Comparison of ENCODE assay signal across 8 cellular contexts in the genomic region with DNA sequence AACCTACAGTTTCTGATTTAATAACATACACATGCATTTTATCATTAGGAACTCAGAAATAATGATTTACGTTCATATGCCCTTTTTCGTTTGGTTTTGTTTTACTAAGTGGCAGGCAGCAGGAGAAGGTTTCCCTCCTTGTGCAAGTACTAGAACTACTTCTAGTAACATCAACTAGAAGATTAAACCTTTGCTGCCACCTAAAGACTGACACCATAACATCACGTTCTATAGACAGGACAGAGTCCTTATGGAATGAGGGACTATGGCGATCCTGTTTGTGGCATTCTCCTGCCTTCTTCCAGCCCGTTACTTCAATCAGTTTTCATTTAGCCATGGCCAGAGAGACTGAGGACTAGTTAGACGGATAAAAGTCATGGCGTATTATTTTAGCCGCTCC. TPM values are rescaled to one million over a fixed set of nuclear protein-coding genes. Genes with fewer than 3 reads are reported as not detected.
DNase-seq lines count a peak whose midpoint lies in the region; ATAC-seq and TF ChIP-seq lines count a peak whose summit lies in the region.

No MANE protein-coding gene starts in this region.

- H3K4me1 Mint-ChIP-seq in CD14-positive monocyte = no peaks in the 10 kb centered on the region
- no peaks in the 10 kb centered on the region for H3K4me1 Mint-ChIP-seq in activated naive CD8-positive, alpha-beta T cell treated with anti-CD3 and anti-CD28 coated beads, Interleukin-2, amount 50 U/mL, for 24 hours

- H3K27ac Mint-ChIP-seq in CD14-positive monocyte = no peak overlapping the region
- no peak overlapping the region for H3K27ac Mint-ChIP-seq in activated naive CD8-positive, alpha-beta T cell treated with anti-CD3 and anti-CD28 coated beads, Interleukin-2, amount 50 U/mL, for 24 hours

- no peaks in the 10 kb centered on the region for H3K36me3 ChIP-seq in ACC112 (ENCODE audit: insufficient read depth, low read length)

- ATAC-seq in activated naive CD8-positive, alpha-beta T cell treated with anti-CD3 and anti-CD28 coated beads, Interleukin-2, amount 50 U/mL, for 24 hours = no peak
- ATAC-seq in HG02759 (IDR thresholded peaks at IDR 0.05; ENCODE audit: unreplicated experiment) = no peak

- no peaks in the 10 kb centered on the region for H3K4me1 ChIP-seq in ACC112 (ENCODE audit: control insufficient read depth, insufficient read depth, low read length, unreplicated experiment)

- H3K27me3 ChIP-seq in ACC112 (ENCODE audit: insufficient read depth, low read length) = peaks cover 21% of the 10 kb centered on the region; the same call in 1 of the 2 replicates

- no peak overlapping the region for H3K27ac ChIP-seq in ACC112 (ENCODE audit: low read depth, low read length)

- DNase-seq in GM19238 (ENCODE audit: insufficient read length, low spot score) = peak; percentile 3
- DNase-seq in NCI-H82 (lab: John Stamatoyannopoulos, UW) = peak; percentile 69
- DNase-seq in fibroblast of mammary gland (ENCODE audit: low read depth) = peak; percentile 33
- no peak for DNase-seq in CD14-positive monocyte (ENCODE audit: low spot score)
- no peak for DNase-seq in KG1 (lab: John Stamatoyannopoulos, UW)
- DNase-seq in activated naive CD8-positive, alpha-beta T cell treated with anti-CD3 and anti-CD28 coated beads, Interleukin-2, amount 50 U/mL, for 24 hours = no peak

- intact Hi-C loops in CD14-positive monocyte (cut with micrococcal nuclease) = no loop called here

- peaks cover 7 to 20% (median 10%) of the 10 kb centered on the region in 3 donors for H3K27me3 Mint-ChIP-seq in CD14-positive monocyte (ENCODE audit: low read depth in 3 of 3)
- H3K27me3 Mint-ChIP-seq in activated naive CD8-positive, alpha-beta T cell treated with anti-CD3 and anti-CD28 coated beads, Interleukin-2, amount 50 U/mL, for 24 hours = peaks cover 9% of the 10 kb centered on the region

- TF ChIP-seq CTCF in fibroblast of mammary gland (conservative IDR thresholded peaks at IDR 0.05; ENCODE audit: control insufficient read depth, insufficient read depth, low read depth, low read length) = peak; percentile 2
- TF ChIP-seq CTCF in CD14-positive monocyte (IDR thresholded peaks at IDR 0.05) = no peak

- H3K4me3 ChIP-seq in ACC112 (ENCODE audit: low read depth, low read length) (peak overlapping the region; percentile 71), fibroblast of mammary gland (ENCODE audit: control insufficient read depth, low read depth, low read length) (no peak overlapping the region)

- H3K36me3 Mint-ChIP-seq in CD14-positive monocyte = no peaks in the 10 kb centered on the region
- no peaks in the 10 kb centered on the region for H3K36me3 Mint-ChIP-seq in activated naive CD8-positive, alpha-beta T cell treated with anti-CD3 and anti-CD28 coated beads, Interleukin-2, amount 50 U/mL, for 24 hours (ENCODE audit: low read depth)

- no peak overlapping the region for H2AFZ ChIP-seq in ACC112 (ENCODE audit: low read length, unreplicated experiment)

- H3K9me3 Mint-ChIP-seq in CD14-positive monocyte = peaks cover 0 to 2% (median 0%) of the 10 kb centered on the region in 7 donors
- H3K9me3 Mint-ChIP-seq in activated naive CD8-positive, alpha-beta T cell treated with anti-CD3 and anti-CD28 coated beads, Interleukin-2, amount 50 U/mL, for 24 hours = no peaks in the 10 kb centered on the region

- no peak overlapping the region for H3K4me3 Mint-ChIP-seq in CD14-positive monocyte
- H3K4me3 Mint-ChIP-seq in activated naive CD8-positive, alpha-beta T cell treated with anti-CD3 and anti-CD28 coated beads, Interleukin-2, amount 50 U/mL, for 24 hours = no peak overlapping the region

- no peaks in the 10 kb centered on the region for H3K79me2 ChIP-seq in ACC112 (ENCODE audit: control insufficient read depth, insufficient read depth, low read length, unreplicated experiment)

RNA-seq across cellular contexts. Expression of gene GAD2, which starts 53.2 kb away (rescaled TPM):
- not detected for polyA plus RNA-seq in CD14-positive monocyte

Comparison
In these comparisons a context has a peak if more than half of its experiments do, and no peak if none do; other contexts are left out.
1. DNase-seq: peak in GM19238 (single experiment), NCI-H82 (single experiment) and fibroblast of mammary gland (single experiment); none in CD14-positive monocyte (single experiment), KG1 (single experiment) and activated naive CD8-positive, alpha-beta T cell treated with anti-CD3 and anti-CD28 coated beads, Interleukin-2, amount 50 U/mL, for 24 hours (single experiment).